Comparison of ENCODE assay signal across 16 cellular contexts in genomic region chr10:79160191-79160590, GRCh38.
DNase-seq lines count a peak whose midpoint lies in the region; ATAC-seq, FAIRE-seq and TF ChIP-seq lines count a peak whose summit lies in the region.
"Had no signal": no experiment of that assay in that cellular context is flagged by ENCODE, and none has a peak within 500 bp of the region (broad histone marks: within the 10 kb centered on the region; RNA-seq: fewer than 3 reads in every experiment).

No MANE protein-coding gene starts in this region.

- H3T11ph ChIP-seq in H9 (ENCODE audit: low read length), result no peak overlapping the region

- H3K9me3 ChIP-seq in H9 (ENCODE audit: control insufficient read depth, low read depth, low read length) (no peaks in the 10 kb centered on the region), mucosa of rectum (ENCODE audit: control insufficient read depth in 2 of 2, low read length in 2 of 2) (no peaks in the 10 kb centered on the region), stomach (no peaks in the 10 kb centered on the region)
- H3K9me3 ChIP-seq: mucosa of descending colon had no signal

- H4K20me1 ChIP-seq in H9 (ENCODE audit: control insufficient read depth, insufficient read depth, insufficient read length), result no peaks in the 10 kb centered on the region

- H3K4me1 Mint-ChIP-seq in H9, result peaks cover 43 to 51% of the 10 kb centered on the region in 2 experiments
- no peaks in the 10 kb centered on the region for H3K4me1 Mint-ChIP-seq in activated T-helper 17 cell treated with anti-CD3 and anti-CD28 coated beads, Interleukin-2, amount 50 U/mL, for 72 hours
- H3K4me1 Mint-ChIP-seq in stimulated activated naive CD8-positive, alpha-beta T cell treated with anti-CD3 and anti-CD28 coated beads, Interleukin-15, amount 100 ng/mL, for 72 hours, result peaks cover 5% of the 10 kb centered on the region
- H3K4me1 Mint-ChIP-seq: B cell had no signal

- H3K23ac ChIP-seq in H9 (ENCODE audit: insufficient read length, low read depth, low read length), result no peak overlapping the region

- H3K4ac ChIP-seq in H9 (ENCODE audit: low read depth, low read length), result no peak overlapping the region

- H3K14ac ChIP-seq in H9 (ENCODE audit: insufficient read depth, low read length), result no peak overlapping the region

- ATAC-seq in activated T-helper 17 cell treated with anti-CD3 and anti-CD28 coated beads, Interleukin-2, amount 50 U/mL, for 72 hours (replicated peaks), result no peak
- no peak for ATAC-seq in stimulated activated naive CD8-positive, alpha-beta T cell treated with anti-CD3 and anti-CD28 coated beads, Interleukin-15, amount 100 ng/mL, for 72 hours
- ATAC-seq: mucosa of descending colon had no signal

- H3K23me2 ChIP-seq in H9 (ENCODE audit: insufficient read length, low read depth, low read length, poor library complexity, severe bottlenecking), result no peaks in the 10 kb centered on the region

- no peak overlapping the region for H4K8ac ChIP-seq in H9 (replicated peaks; ENCODE audit: insufficient read length, low read depth, low read length)

- no peak overlapping the region for H3K4me2 ChIP-seq in H9 (ENCODE audit: insufficient read depth, insufficient read length, low read length)

- H3K9ac ChIP-seq in H9 (ENCODE audit: extremely low read depth, insufficient read length, low read length) (no peak overlapping the region), mucosa of rectum (ENCODE audit: low read depth in 1 of 2, low read length in 2 of 2) (no peak overlapping the region)

- peak overlapping the region in 1 of 3 experiments; percentile 59; a peak in 1 of 7 replicates for H3K27ac Mint-ChIP-seq in H9
- H3K27ac Mint-ChIP-seq in activated T-helper 17 cell treated with anti-CD3 and anti-CD28 coated beads, Interleukin-2, amount 50 U/mL, for 72 hours, result no peak overlapping the region
- peak overlapping the region in 1 of 2 donors; percentile 73 for H3K27ac Mint-ChIP-seq in stimulated activated naive CD8-positive, alpha-beta T cell treated with anti-CD3 and anti-CD28 coated beads, Interleukin-15, amount 100 ng/mL, for 72 hours
- H3K27ac Mint-ChIP-seq: activated CD4-positive, alpha-beta memory T cell treated with anti-CD3 and anti-CD28 coated beads for 36 hours; B cell had no signal

- FAIRE-seq in D721Med (lab: Jason Lieb, UNC), result no peak

- H2BK120ac ChIP-seq in H9 (ENCODE audit: low read depth, low read length, poor library complexity, severe bottlenecking), result no peak overlapping the region

- no peak overlapping the region for H2BK15ac ChIP-seq in H9 (ENCODE audit: low read depth, low read length)

- no peak for TF ChIP-seq POLR2A in stomach (IDR thresholded peaks at IDR 0.05)

- peak overlapping the region; percentile 16 for H3K18ac ChIP-seq in H9 (ENCODE audit: insufficient read length, low read depth, low read length)

- no peak for TF ChIP-seq EP300 in stomach (IDR thresholded peaks at IDR 0.05)

- no peaks in the 10 kb centered on the region for H3K9me3 Mint-ChIP-seq in H9
- no peaks in the 10 kb centered on the region for H3K9me3 Mint-ChIP-seq in activated T-helper 17 cell treated with anti-CD3 and anti-CD28 coated beads, Interleukin-2, amount 50 U/mL, for 72 hours
- H3K9me3 Mint-ChIP-seq in stimulated activated naive CD8-positive, alpha-beta T cell treated with anti-CD3 and anti-CD28 coated beads, Interleukin-15, amount 100 ng/mL, for 72 hours, result no peaks in the 10 kb centered on the region
- H3K9me3 Mint-ChIP-seq: activated CD4-positive, alpha-beta memory T cell treated with anti-CD3 and anti-CD28 coated beads for 36 hours had no signal

- intact Hi-C loops in stomach (cut with DNase I; ENCODE audit: low total_unique reads), result no loop called here

- no peak overlapping the region for H2AFZ ChIP-seq in H9 (ENCODE audit: low read length)

- no peak overlapping the region for H2BK5ac ChIP-seq in H9 (ENCODE audit: insufficient read length, low read length)

- H3K79me1 ChIP-seq in H9 (ENCODE audit: insufficient read depth, low read depth, low read length, poor library complexity, severe bottlenecking), result no peaks in the 10 kb centered on the region

- no peak overlapping the region for H3K4me3 Mint-ChIP-seq in H9
- no peak overlapping the region for H3K4me3 Mint-ChIP-seq in activated T-helper 17 cell treated with anti-CD3 and anti-CD28 coated beads, Interleukin-2, amount 50 U/mL, for 72 hours
- H3K4me3 Mint-ChIP-seq in stimulated activated naive CD8-positive, alpha-beta T cell treated with anti-CD3 and anti-CD28 coated beads, Interleukin-15, amount 100 ng/mL, for 72 hours, result no peak overlapping the region
- H3K4me3 Mint-ChIP-seq: activated CD4-positive, alpha-beta memory T cell treated with anti-CD3 and anti-CD28 coated beads for 36 hours; B cell had no signal

- H3K79me2 ChIP-seq in H9 (ENCODE audit: insufficient read depth, low read length), result no peaks in the 10 kb centered on the region

- H3K27me3 Mint-ChIP-seq in H9 (ENCODE audit: low read depth), result no peaks in the 10 kb centered on the region
- no peaks in the 10 kb centered on the region for H3K27me3 Mint-ChIP-seq in activated T-helper 17 cell treated with anti-CD3 and anti-CD28 coated beads, Interleukin-2, amount 50 U/mL, for 72 hours
- H3K27me3 Mint-ChIP-seq in stimulated activated naive CD8-positive, alpha-beta T cell treated with anti-CD3 and anti-CD28 coated beads, Interleukin-15, amount 100 ng/mL, for 72 hours, result no peaks in the 10 kb centered on the region
- H3K27me3 Mint-ChIP-seq: activated CD4-positive, alpha-beta memory T cell treated with anti-CD3 and anti-CD28 coated beads for 36 hours; B cell had no signal

- no peak overlapping the region for H2BK20ac ChIP-seq in H9 (ENCODE audit: low read depth, low read length, poor library complexity, severe bottlenecking)

- H3K27ac ChIP-seq in H9 (ENCODE audit: insufficient read length, low read depth, low read length) (no peak overlapping the region), brain microvascular endothelial cell (peak overlapping the region; percentile 84), mucosa of rectum (ENCODE audit: low read depth in 2 of 2, low read length in 2 of 2) (peak overlapping the region; percentile 47 to 56), stomach (peak overlapping the region in 4 of 5 donors; percentile 86 to 91 (median 88))

- in situ Hi-C loops in brain microvascular endothelial cell (cut with HindIII; ENCODE audit: low pct_ligation_motif_present, low sequenced_read_pairs), result no loop called here

- no peaks in the 10 kb centered on the region for H3K27me3 ChIP-seq in H9 (ENCODE audit: insufficient read depth, low read length)
- H3K27me3 ChIP-seq in brain microvascular endothelial cell (replicated peaks), result no peaks in the 10 kb centered on the region
- no peaks in the 10 kb centered on the region for H3K27me3 ChIP-seq in mucosa of rectum (ENCODE audit: control insufficient read depth in 2 of 2, insufficient read depth in 2 of 2, low read length in 2 of 2)
- H3K27me3 ChIP-seq in stomach, result no peaks in the 10 kb centered on the region

- TF ChIP-seq CTCF in H9 (conservative IDR thresholded peaks at IDR 0.05), result no peak
- TF ChIP-seq CTCF in brain microvascular endothelial cell (IDR thresholded peaks at IDR 0.05; ENCODE audit: low read depth, low read length, missing control alignments), result no peak
- TF ChIP-seq CTCF in stomach (IDR thresholded peaks at IDR 0.05), result no peak
- TF ChIP-seq CTCF in D721Med (IDR thresholded peaks at IDR 0.05; ENCODE audit: insufficient read depth, missing control alignments), result no peak

- no CpG with 5 or more reads among the region's 4 CpGs for WGBS in H9 (ENCODE audit: extremely low coverage, insufficient read length, low lambda C conversion rate)
- 0 to 84% (median 74%) methylated on average over 1 to 4 of the region's 4 CpGs for WGBS in stomach, 5 donors

- no peaks in the 10 kb centered on the region for H3K36me3 Mint-ChIP-seq in H9 (ENCODE audit: insufficient read depth in 1 of 3, low read depth in 3 of 3)
- no peaks in the 10 kb centered on the region for H3K36me3 Mint-ChIP-seq in activated T-helper 17 cell treated with anti-CD3 and anti-CD28 coated beads, Interleukin-2, amount 50 U/mL, for 72 hours (ENCODE audit: low read depth)
- H3K36me3 Mint-ChIP-seq: activated CD4-positive, alpha-beta memory T cell treated with anti-CD3 and anti-CD28 coated beads for 36 hours had no signal

- H3K36me3 ChIP-seq in brain microvascular endothelial cell (replicated peaks) (peaks cover 10% of the 10 kb centered on the region), mucosa of rectum (ENCODE audit: control insufficient read depth in 2 of 2, insufficient read depth in 2 of 2, low read length in 2 of 2) (peaks cover 3 to 16% of the 10 kb centered on the region in 2 donors), stomach (peaks cover 8 to 26% (median 18%) of the 10 kb centered on the region in 4 donors)

- H3K56ac ChIP-seq in H9 (ENCODE audit: insufficient read length, low read depth, low read length), result no peak overlapping the region

- H3K4me1 ChIP-seq in H9 (ENCODE audit: insufficient read depth, low read length), result peaks cover 21% of the 10 kb centered on the region; the same call in 1 of the 2 replicates
- peaks cover 12 to 28% of the 10 kb centered on the region in 2 donors for H3K4me1 ChIP-seq in mucosa of rectum (ENCODE audit: control insufficient read depth in 2 of 2, insufficient read depth in 2 of 2, low read length in 2 of 2)
- peaks cover 72 to 97% (median 85%) of the 10 kb centered on the region in 4 donors for H3K4me1 ChIP-seq in stomach

- H2BK12ac ChIP-seq in H9 (ENCODE audit: insufficient read length, low read depth, low read length), result no peak overlapping the region

- H3K4me3 ChIP-seq in brain microvascular endothelial cell (ENCODE audit: low read depth, low read length) (no peak overlapping the region), mucosa of rectum (ENCODE audit: low read length in 2 of 2) (no peak overlapping the region), stomach (no peak overlapping the region)
- H3K4me3 ChIP-seq: mucosa of descending colon had no signal

- H4K91ac ChIP-seq in H9 (ENCODE audit: insufficient read length, low read depth, low read length), result no peak overlapping the region

- H2AK5ac ChIP-seq in H9 (ENCODE audit: insufficient read length, low read length), result no peak overlapping the region

- H4K5ac ChIP-seq in H9 (ENCODE audit: insufficient read length, low read depth, low read length), result no peak overlapping the region

- DNase-seq in H9, result no peak
- no peak for DNase-seq in brain microvascular endothelial cell
- no peak for DNase-seq in stomach
- no peak for DNase-seq in NCI-H1092 treated with DMSO at 0.1 percent for 48 hours (lab: John Stamatoyannopoulos, UW)
- DNase-seq in stimulated activated naive CD8-positive, alpha-beta T cell treated with anti-CD3 and anti-CD28 coated beads, Interleukin-15, amount 100 ng/mL, for 72 hours, result no peak
- no peak for DNase-seq in D721Med (ENCODE audit: insufficient read length, low spot score)
- DNase-seq: activated CD4-positive, alpha-beta memory T cell treated with anti-CD3 and anti-CD28 coated beads for 36 hours; activated effector memory CD4-positive, alpha-beta T cell treated with Interleukin-2 at 50 U/mL for 16 hours; erythroblast; KBM-7; mucosa of descending colon; NCI-H187 treated with DMSO at 0.1 percent for 48 hours; stimulated activated CD4-positive, alpha-beta T cell treated with anti-CD3 and anti-CD28 coated beads, Interleukin-12 subunit alpha, Interleukin-12 subunit beta, amount 100 ng/mL, for 4 hours had no signal
